Comparison of ENCODE assay signal across 11 cellular contexts in the genomic region with DNA sequence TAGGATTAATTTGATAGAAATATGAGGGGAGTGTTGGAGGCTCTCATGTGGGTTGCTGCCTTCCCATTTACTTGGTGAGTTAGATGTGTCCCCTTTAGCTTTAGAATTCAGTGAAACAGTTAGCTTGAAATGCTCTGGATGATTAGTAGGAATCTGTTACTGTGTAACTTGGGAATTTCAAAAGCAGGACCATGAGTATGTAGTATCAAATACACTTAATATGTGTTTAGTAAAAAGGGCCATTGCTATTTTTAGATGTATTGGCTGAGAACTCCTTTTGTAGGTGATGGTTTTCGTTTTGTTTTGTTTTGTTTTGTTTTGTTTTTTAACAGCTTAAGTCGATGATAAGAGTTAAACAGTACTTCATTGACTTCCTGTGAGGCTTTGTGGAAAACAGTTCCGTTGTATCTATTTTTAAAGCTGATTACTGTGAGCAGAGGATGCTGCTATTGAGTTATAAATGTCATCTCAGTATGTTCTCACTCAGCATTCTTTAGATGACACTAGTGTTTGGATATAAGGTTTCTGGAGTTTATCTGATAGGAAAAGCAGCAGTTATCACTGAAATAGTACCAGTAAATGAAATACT. TPM values are rescaled to one million over a fixed set of nuclear protein-coding genes. Genes with fewer than 3 reads are reported as not detected.
A peak's percentile ranks its signal among the peaks of the same experiment; 100 is the strongest.
DNase-seq lines count a peak whose midpoint lies in the region; ATAC-seq lines count a peak whose summit lies in the region.
"Had no signal": no experiment of that assay in that cellular context is flagged by ENCODE, and none has a peak within 500 bp of the region (broad histone marks: within the 10 kb centered on the region; RNA-seq: fewer than 3 reads in every experiment).

No MANE protein-coding gene starts in this region.

- H3K4me2 ChIP-seq in BLaER1: peak overlapping the region; percentile 86

- ATAC-seq in HG03460 (IDR thresholded peaks at IDR 0.05; ENCODE audit: unreplicated experiment) (peak; percentile 33), HG02763 (IDR thresholded peaks at IDR 0.05; ENCODE audit: unreplicated experiment) (no peak)
- peak; percentile 87 for ATAC-seq in central memory CD8-positive, alpha-beta T cell (replicated peaks; ENCODE audit: extremely low read depth, poor library complexity, severe bottlenecking)
- ATAC-seq in activated T-cell treated with anti-CD3 and anti-CD28 coated beads, Interleukin-2, amount 50 U/mL, for 4 hours: no peak

- H3K9ac ChIP-seq in BLaER1: peak overlapping the region; percentile 38

- no peaks in the 10 kb centered on the region; the same call in 1 of the 2 replicates for H3K36me3 ChIP-seq in BLaER1
- H3K36me3 ChIP-seq in mesodermal cell (ENCODE audit: control insufficient read depth, insufficient read depth, low read length): no peaks in the 10 kb centered on the region
- H3K36me3 ChIP-seq: thyroid gland had no signal

- peak overlapping the region; percentile 27; the same call in 1 of the 2 replicates for H3K4me3 ChIP-seq in BLaER1
- no peak overlapping the region for H3K4me3 ChIP-seq in mesodermal cell (ENCODE audit: extremely low read depth, insufficient read depth, low read length, poor library complexity, severe bottlenecking)
- H3K4me3 ChIP-seq: thyroid gland had no signal

- H4K20me1 ChIP-seq in BLaER1: no peaks in the 10 kb centered on the region

- 57 to 66% methylated on average over 3 of the region's 3 CpGs for WGBS in mesodermal cell (ENCODE audit: insufficient coverage in 2 of 2), 2 experiments

- no peaks in the 10 kb centered on the region for H3K27me3 Mint-ChIP-seq in central memory CD8-positive, alpha-beta T cell
- no peaks in the 10 kb centered on the region for H3K27me3 Mint-ChIP-seq in activated T-cell treated with anti-CD3 and anti-CD28 coated beads, Interleukin-2, amount 50 U/mL, for 4 hours (ENCODE audit: low read depth)

- peaks cover 54% of the 10 kb centered on the region for H3K4me1 Mint-ChIP-seq in central memory CD8-positive, alpha-beta T cell
- H3K4me1 Mint-ChIP-seq in activated T-cell treated with anti-CD3 and anti-CD28 coated beads, Interleukin-2, amount 50 U/mL, for 4 hours (ENCODE audit: low read depth): peaks cover 56% of the 10 kb centered on the region

- H3K27ac ChIP-seq in BLaER1 (peak overlapping the region; percentile 77), mesodermal cell (ENCODE audit: low read depth, low read length, severe bottlenecking) (peak overlapping the region; percentile 78)

- H3K27ac Mint-ChIP-seq in central memory CD8-positive, alpha-beta T cell (ENCODE audit: low read depth): no peak overlapping the region

- peaks cover 89% of the 10 kb centered on the region for H3K4me1 ChIP-seq in BLaER1
- peaks cover 33% of the 10 kb centered on the region for H3K4me1 ChIP-seq in mesodermal cell (ENCODE audit: control insufficient read depth, insufficient read depth, low read length, poor library complexity, severe bottlenecking)
- H3K4me1 ChIP-seq: Caco-2 had no signal

- no peaks in the 10 kb centered on the region for H3K9me3 Mint-ChIP-seq in central memory CD8-positive, alpha-beta T cell
- H3K9me3 Mint-ChIP-seq in activated T-cell treated with anti-CD3 and anti-CD28 coated beads, Interleukin-2, amount 50 U/mL, for 4 hours: no peaks in the 10 kb centered on the region

- no peak for DNase-seq in central memory CD8-positive, alpha-beta T cell (ENCODE audit: low spot score in 2 of 2)
- no peak for DNase-seq in NCI-H82 (lab: John Stamatoyannopoulos, UW)
- DNase-seq in glomerular visceral epithelial cell (ENCODE audit: extremely low spot score): no peak
- no peak for DNase-seq in activated T-cell treated with anti-CD3 and anti-CD28 coated beads, Interleukin-2, amount 50 U/mL, for 4 hours
- DNase-seq: Caco-2, NCI-H524, thyroid gland had no signal

- H3K4me3 Mint-ChIP-seq in central memory CD8-positive, alpha-beta T cell: no peak overlapping the region
- H3K4me3 Mint-ChIP-seq in activated T-cell treated with anti-CD3 and anti-CD28 coated beads, Interleukin-2, amount 50 U/mL, for 4 hours: no peak overlapping the region

- peaks cover 2% of the 10 kb centered on the region for H3K36me3 Mint-ChIP-seq in central memory CD8-positive, alpha-beta T cell (ENCODE audit: insufficient read depth)
- no peaks in the 10 kb centered on the region for H3K36me3 Mint-ChIP-seq in activated T-cell treated with anti-CD3 and anti-CD28 coated beads, Interleukin-2, amount 50 U/mL, for 4 hours (ENCODE audit: insufficient read depth)

- H3K27me3 ChIP-seq in BLaER1: no peaks in the 10 kb centered on the region
- H3K27me3 ChIP-seq: thyroid gland had no signal

- H3K9me3 ChIP-seq in BLaER1 (no peaks in the 10 kb centered on the region), mesodermal cell (ENCODE audit: control insufficient read depth, low read length) (no peaks in the 10 kb centered on the region)
- H3K9me3 ChIP-seq: Caco-2, thyroid gland had no signal

RNA-seq across cellular contexts. Expression of a gene that starts 53.5 kb away (rescaled TPM):
- 143 TPM for polyA plus RNA-seq in mesodermal cell (2013, experiment 1 of 2)
- 121 TPM for polyA plus RNA-seq in mesodermal cell (2013, experiment 2 of 2)
- total RNA-seq in activated T-cell treated with anti-CD3 and anti-CD28 coated beads, Interleukin-2, amount 50 U/mL, for 4 hours: 1 to 10 TPM in 2 of 3 donors, under 1 TPM in 1; 0.96 to 3.2 (median 2.1) TPM

RNA-seq across cellular contexts. Expression of a gene that starts 57.3 kb away (rescaled TPM):
- polyA plus RNA-seq in mesodermal cell (2013, experiment 1 of 2): 30.2 TPM
- polyA plus RNA-seq in mesodermal cell (2013, experiment 2 of 2): 24.1 TPM
- total RNA-seq in activated T-cell treated with anti-CD3 and anti-CD28 coated beads, Interleukin-2, amount 50 U/mL, for 4 hours: 10 to 100 TPM; 18.7 to 19.6 (median 19.5) TPM

Comparison
In these comparisons a context has a peak if more than half of its experiments do, and no peak if none do; other contexts are left out.
1. ATAC-seq: peak in HG03460 (single experiment) and central memory CD8-positive, alpha-beta T cell (single experiment); none in activated T-cell treated with anti-CD3 and anti-CD28 coated beads, Interleukin-2, amount 50 U/mL, for 4 hours (0 of 2) and HG02763 (single experiment).